Comparison of ENCODE assay signal across 19 cellular contexts in genomic region chr2:25044990-25045389, GRCh38. TPM values are rescaled to one million over a fixed set of nuclear protein-coding genes. Genes with fewer than 3 reads are reported as not detected.
DNase-seq lines count a peak whose midpoint lies in the region; ATAC-seq and TF ChIP-seq lines count a peak whose summit lies in the region.
"Had no signal": no experiment of that assay in that cellular context is flagged by ENCODE, and none has a peak within 500 bp of the region (broad histone marks: within the 10 kb centered on the region; RNA-seq: fewer than 3 reads in every experiment).

No MANE protein-coding gene starts in this region.

- H3K27ac Mint-ChIP-seq in CD4-positive, CD25-positive, alpha-beta regulatory T cell: peak overlapping the region in 1 of 3 donors; percentile 79
- peak overlapping the region; percentile 60 for H3K27ac Mint-ChIP-seq in neural crest cell (ENCODE audit: unreplicated experiment)
- H3K27ac Mint-ChIP-seq: T-helper 2 cell treated with Interferon-gamma antibody and Interleukin-4, amounts not matched to agents 5 μg/mL and 100 μg/mL, for 36 hours had no signal

- no peaks in the 10 kb centered on the region for H3K9me3 ChIP-seq in CD4-positive, CD25-positive, alpha-beta regulatory T cell (ENCODE audit: control insufficient read depth in 2 of 2, low read length in 2 of 2)
- H3K9me3 ChIP-seq: A549 had no signal

- H3K27ac ChIP-seq in CD4-positive, CD25-positive, alpha-beta regulatory T cell (ENCODE audit: insufficient read depth, low read length, poor library complexity, severe bottlenecking): no peak overlapping the region
- H3K27ac ChIP-seq: C4-2B, cardiac muscle cell, SJSA1 had no signal

- H3K36me3 ChIP-seq in CD4-positive, CD25-positive, alpha-beta regulatory T cell (ENCODE audit: control insufficient read depth, insufficient read depth, low read length): no peaks in the 10 kb centered on the region
- H3K36me3 ChIP-seq: cardiac muscle cell, SJSA1 had no signal

- DNase-seq in NCI-H2196 (lab: John Stamatoyannopoulos, UW; ENCODE audit: unreplicated experiment): peak; percentile 34
- DNase-seq in NCI-H2196 treated with DMSO at 0.1 percent for 48 hours (lab: John Stamatoyannopoulos, UW; ENCODE audit: unreplicated experiment): no peak
- peak in 1 of 3 donors; percentile 7 for DNase-seq in CD4-positive, CD25-positive, alpha-beta regulatory T cell
- DNase-seq in RPMI8226: peak; percentile 62
- DNase-seq in neural crest cell (ENCODE audit: low read depth, low spot score): no peak
- DNase-seq in hepatic stellate cell (ENCODE audit: low spot score): no peak
- DNase-seq in globus pallidus (ENCODE audit: low spot score): no peak
- DNase-seq: effector CD4-positive, alpha-beta T cell; NCI-H1930; NCI-H524; stimulated activated naive CD4-positive, alpha-beta T cell treated with Interleukin-2 at 50 U/mL for 16 hours had no signal

- H3K4me3 ChIP-seq in CD4-positive, CD25-positive, alpha-beta regulatory T cell (ENCODE audit: low read depth, low read length): no peak overlapping the region
- H3K4me3 ChIP-seq: A549, cardiac muscle cell, SJSA1 had no signal

- peaks cover 18% of the 10 kb centered on the region for H3K4me1 ChIP-seq in CD4-positive, CD25-positive, alpha-beta regulatory T cell (ENCODE audit: control insufficient read depth, insufficient read depth, low read length, poor library complexity, severe bottlenecking)

- H3K27me3 ChIP-seq in CD4-positive, CD25-positive, alpha-beta regulatory T cell (ENCODE audit: control insufficient read depth, insufficient read depth, low read length): peaks cover 30% of the 10 kb centered on the region

- peaks cover 0 to 5% (median 0%) of the 10 kb centered on the region in 7 donors for H3K9me3 Mint-ChIP-seq in CD4-positive, CD25-positive, alpha-beta regulatory T cell
- no peaks in the 10 kb centered on the region for H3K9me3 Mint-ChIP-seq in neural crest cell
- H3K9me3 Mint-ChIP-seq: IgD-negative memory B cell; T-helper 2 cell treated with Interferon-gamma antibody and Interleukin-4, amounts not matched to agents 5 μg/mL and 100 μg/mL, for 36 hours had no signal

- H3K27me3 Mint-ChIP-seq in CD4-positive, CD25-positive, alpha-beta regulatory T cell: peaks cover 82% of the 10 kb centered on the region
- H3K27me3 Mint-ChIP-seq in neural crest cell (ENCODE audit: low read depth): peaks cover 8% of the 10 kb centered on the region

- H3K4me3 Mint-ChIP-seq in CD4-positive, CD25-positive, alpha-beta regulatory T cell: peak overlapping the region in 3 of 4 donors; percentile 41 to 62 (median 61)
- H3K4me3 Mint-ChIP-seq in neural crest cell: peak overlapping the region; percentile 95
- H3K4me3 Mint-ChIP-seq: T-helper 2 cell treated with Interferon-gamma antibody and Interleukin-4, amounts not matched to agents 5 μg/mL and 100 μg/mL, for 36 hours had no signal

- peaks cover 4 to 23% (median 16%) of the 10 kb centered on the region in 4 donors for H3K4me1 Mint-ChIP-seq in CD4-positive, CD25-positive, alpha-beta regulatory T cell
- peaks cover 35% of the 10 kb centered on the region for H3K4me1 Mint-ChIP-seq in neural crest cell

- no peak for ATAC-seq in CD4-positive, CD25-positive, alpha-beta regulatory T cell (ENCODE audit: low read depth in 2 of 2)
- ATAC-seq in GM19397 (IDR thresholded peaks at IDR 0.05; ENCODE audit: unreplicated experiment): no peak
- ATAC-seq: A549; activated CD4-positive, CD25-positive, alpha-beta regulatory T cell treated with anti-CD3 and anti-CD28 coated beads, Interleukin-2, amount 50 U/mL, for 24 hours had no signal

- TF ChIP-seq CTCF in neural crest cell (conservative IDR thresholded peaks at IDR 0.05): no peak

- no peaks in the 10 kb centered on the region for H3K36me3 Mint-ChIP-seq in CD4-positive, CD25-positive, alpha-beta regulatory T cell
- H3K36me3 Mint-ChIP-seq in neural crest cell (ENCODE audit: low read depth): no peaks in the 10 kb centered on the region

RNA-seq across cellular contexts. Expression of gene EFR3B, which starts 3.1 kb away (rescaled TPM):
- 0.10 TPM for total RNA-seq in CD4-positive, CD25-positive, alpha-beta regulatory T cell
- polyA plus RNA-seq in CD4-positive, CD25-positive, alpha-beta regulatory T cell: under 1 TPM in 3 of 4 donors, not detected in 1; 0.05 to 0.15 (median 0.06) TPM
- 40.7 and 41.2 TPM in 2 replicates for total RNA-seq in neural crest cell

Comparison
In these comparisons a context has a peak if more than half of its experiments do, and no peak if none do; other contexts are left out.
1. DNase-seq: peak in NCI-H2196 (single experiment) and RPMI8226 (single experiment); none in NCI-H2196 treated with DMSO at 0.1 percent for 48 hours (single experiment), neural crest cell (single experiment), hepatic stellate cell (single experiment) and globus pallidus (single experiment).
2. RNA of gene EFR3B, which starts 3.1 kb away (total RNA-seq): 40.7 to 41.2 TPM in neural crest cell; 0.10 TPM in CD4-positive, CD25-positive, alpha-beta regulatory T cell (single experiment); every median in the first group is over 10 times any median in the second.